Comparison of ENCODE assay signal across 29 cellular contexts in genomic region chr17:15453246-15453645, GRCh38. TPM values are rescaled to one million over a fixed set of nuclear protein-coding genes. Genes with fewer than 3 reads are reported as not detected.
DNase-seq lines count a peak whose midpoint lies in the region; ATAC-seq, FAIRE-seq and TF ChIP-seq lines count a peak whose summit lies in the region.
"Had no signal": no experiment of that assay in that cellular context is flagged by ENCODE, and none has a peak within 500 bp of the region (broad histone marks: within the 10 kb centered on the region; RNA-seq: fewer than 3 reads in every experiment).

No MANE protein-coding gene starts in this region.

- in situ Hi-C loops in HepG2 (cut with HindIII; ENCODE audit: extremely low pct_ligation_motif_present, low pct_unique_long_range_greater_than_20kb): no loop called here

- H3K4me3 ChIP-seq in AG09309 (ENCODE audit: control insufficient read depth, low read depth, low read length) (no peak overlapping the region), endodermal cell (ENCODE audit: low read length) (peak overlapping the region; percentile 5), HepG2 (replicated peaks in 1 of 3; ENCODE audit: insufficient read depth in 1 of 3, low read depth in 2 of 3, low read length in 3 of 3) (no peak overlapping the region)
- H3K4me3 ChIP-seq: A549, ascending aorta, BLaER1, psoas muscle, uterus had no signal

- no peak for TF ChIP-seq RAD21 in HepG2 (CRISPR knock-in tag; IDR thresholded peaks at IDR 0.05)

- TF ChIP-seq CTCF in AG09309 (IDR thresholded peaks at IDR 0.05; ENCODE audit: control insufficient read depth, insufficient read depth, low read depth, low read length, missing control alignments): no peak
- TF ChIP-seq CTCF in endodermal cell (conservative IDR thresholded peaks at IDR 0.05): no peak
- TF ChIP-seq CTCF in HepG2 (CRISPR knock-in tag; IDR thresholded peaks at IDR 0.05): no peak

- intact Hi-C loops in HepG2 (cut with micrococcal nuclease; ENCODE audit: unreplicated experiment): no loop called here

- FAIRE-seq in HepG2 (lab: Jason Lieb, UNC): no peak
- no peak for FAIRE-seq in urothelium cell line (lab: Jason Lieb, UNC)
- FAIRE-seq: A549, GM12891, kidney had no signal

- H3K9ac ChIP-seq in endodermal cell (ENCODE audit: extremely low read depth, low read length, poor library complexity, severe bottlenecking): no peak overlapping the region
- no peak overlapping the region for H3K9ac ChIP-seq in HepG2 (ENCODE audit: insufficient read depth, low read depth, low read length)
- H3K9ac ChIP-seq: BLaER1 had no signal

- no peaks in the 10 kb centered on the region for H3K79me2 ChIP-seq in HepG2 (ENCODE audit: insufficient read depth, low read length)

- TF ChIP-seq EP300 in HepG2 (IDR thresholded peaks at IDR 0.05; ENCODE audit: low read depth in 2 of 2, low read length in 2 of 2): no peak
- no peak for TF ChIP-seq EP300 in HepG2 (CRISPR knock-in tag; IDR thresholded peaks at IDR 0.05; ENCODE audit: borderline replicate concordance)

- no peaks in the 10 kb centered on the region for H3K27me3 Mint-ChIP-seq in endodermal cell (ENCODE audit: insufficient read depth)
- H3K27me3 Mint-ChIP-seq: activated CD4-positive, alpha-beta T cell treated with anti-CD3 and anti-CD28 coated beads, Interleukin-2, amount 10 ng/mL, durations not matched to agents 7 days and 5 days had no signal

- H3K9me3 Mint-ChIP-seq in endodermal cell: peaks cover 15% of the 10 kb centered on the region

- 94% methylated on average over 4 of the region's 4 CpGs; no CpG with 5 or more reads in 1 of the 2 experiments for WGBS in endodermal cell (ENCODE audit: insufficient coverage in 1 of 2, insufficient read length in 1 of 2), 2 experiments
- WGBS in HepG2 (ENCODE audit: low lambda C conversion rate): 84% methylated on average over 4 of the region's 4 CpGs

- BruUV-seq in HepG2 (replicated peaks; lab: Mats Ljungman, UMichigan): no TSS peak

- no peak overlapping the region for H3K4me2 ChIP-seq in HepG2 (ENCODE audit: low read depth, low read length)
- H3K4me2 ChIP-seq: A549, BLaER1 had no signal

- peaks cover 95% of the 10 kb centered on the region for H3K36me3 ChIP-seq in endodermal cell (ENCODE audit: control insufficient read depth, insufficient read depth, low read length)
- H3K36me3 ChIP-seq in HepG2 (replicated peaks in 1 of 2; ENCODE audit: control insufficient read depth in 1 of 2, insufficient read depth in 2 of 2, low read length in 2 of 2): peaks cover 25 to 38% of the 10 kb centered on the region in 2 experiments
- H3K36me3 ChIP-seq: BLaER1, neutrophil, uterus had no signal

- H3K27ac Mint-ChIP-seq in endodermal cell: no peak overlapping the region
- H3K27ac Mint-ChIP-seq: activated CD4-positive, alpha-beta T cell treated with anti-CD3 and anti-CD28 coated beads, Interleukin-2, amount 10 ng/mL, durations not matched to agents 7 days and 5 days; activated T-helper 1 cell treated with anti-CD3 and anti-CD28 coated beads, Interleukin-12 subunit alpha, Interleukin-12 subunit beta, Interleukin-2, Interleukin-4 antibody, amounts not matched to agents 30 ng/mL and 10 ng/mL and 1 ng/mL, durations not matched to agents 14 hours and 24 hours and 36 hours had no signal

- POLR2A ChIA-PET in HepG2 (lab: Yijun Ruan, JAX): no interaction called here

- CTCF ChIA-PET in HepG2 (lab: Yijun Ruan, JAX; ENCODE audit: low intra/inter-chr PET ratio, low total read pairs): no interaction called here

- H3K9me3 ChIP-seq in endodermal cell (ENCODE audit: control insufficient read depth, low read length): peaks cover 25% of the 10 kb centered on the region
- H3K9me3 ChIP-seq in HepG2 (ENCODE audit: low read length): no peaks in the 10 kb centered on the region
- H3K9me3 ChIP-seq: A549, ascending aorta, Caco-2, neutrophil, uterus had no signal

- H3K4me1 Mint-ChIP-seq in endodermal cell: peaks cover 13% of the 10 kb centered on the region
- H3K4me1 Mint-ChIP-seq: activated CD4-positive, alpha-beta T cell treated with anti-CD3 and anti-CD28 coated beads, Interleukin-2, amount 10 ng/mL, durations not matched to agents 7 days and 5 days; H9 had no signal

- no peak for TF ChIP-seq POLR2A in HepG2 (IDR thresholded peaks at IDR 0.05; ENCODE audit: insufficient read depth in 1 of 2, low read depth in 2 of 2, low read length in 2 of 2)

- no peaks in the 10 kb centered on the region for H3K27me3 ChIP-seq in endodermal cell (ENCODE audit: control insufficient read depth, insufficient read depth, low read length, poor library complexity, severe bottlenecking)
- H3K27me3 ChIP-seq in HepG2 (ENCODE audit: control insufficient read depth in 1 of 2, insufficient read depth in 2 of 2, low read length in 2 of 2): no peaks in the 10 kb centered on the region
- H3K27me3 ChIP-seq: ascending aorta, BLaER1, neutrophil, uterus had no signal

- H3K4me1 ChIP-seq in endodermal cell (ENCODE audit: control insufficient read depth, insufficient read depth, low read length) (peaks cover 4% of the 10 kb centered on the region), HepG2 (ENCODE audit: insufficient read depth, low read length) (peaks cover 15% of the 10 kb centered on the region)
- H3K4me1 ChIP-seq: A549 had no signal

- DNase-seq in AG09309 (ENCODE audit: low read depth) (peak; percentile 34), M059J (ENCODE audit: low read depth) (peak; percentile 45), endodermal cell (no peak), medulla oblongata (ENCODE audit: extremely low spot score) (peak; percentile 23), NOMO-1 treated with dmso at 0.1 percent for 144 hours (lab: John Stamatoyannopoulos, UW; ENCODE audit: unreplicated experiment) (no peak), HepG2 (ENCODE audit: low spot score) (no peak), urothelium cell line (ENCODE audit: low spot score) (no peak)
- DNase-seq: activated CD4-positive, alpha-beta T cell treated with anti-CD3 and anti-CD28 coated beads, Interleukin-2, amount 10 ng/mL, durations not matched to agents 7 days and 5 days; activated naive CD4-positive, alpha-beta T cell treated with anti-CD3 and anti-CD28 coated beads, Interleukin-2, amount 50 U/mL, for 16 hours; Caco-2; cerebellar nuclear complex; DMS79; effector CD8-positive, alpha-beta T cell; H9; kidney; NCI-H1105 treated with DMSO at 0.1 percent for 48 hours; NCI-H2029 treated with DMSO at 0.1 percent for 48 hours; NCI-H226; psoas muscle; RPMI8226; stimulated activated CD4-positive, alpha-beta T cell treated with anti-CD3 and anti-CD28 coated beads, Interleukin-1b, Interleukin-23, amount 100 ng/mL, for 48 hours had no signal

- no peak overlapping the region for H3K27ac ChIP-seq in endodermal cell (ENCODE audit: low read depth, low read length)
- H3K27ac ChIP-seq in HepG2 (ENCODE audit: extremely low read length, insufficient read depth, low read length): no peak overlapping the region
- H3K27ac ChIP-seq: A549, ascending aorta, BLaER1, neutrophil, psoas muscle, uterus had no signal

- no peak overlapping the region for H2AFZ ChIP-seq in HepG2 (ENCODE audit: low read length)

- H4K20me1 ChIP-seq in HepG2 (ENCODE audit: insufficient read depth, low read length): no peaks in the 10 kb centered on the region
- H4K20me1 ChIP-seq: BLaER1 had no signal

- peaks cover 49% of the 10 kb centered on the region for H3K36me3 Mint-ChIP-seq in endodermal cell (ENCODE audit: low read depth)

- ATAC-seq in HepG2 (no peak), GM21786 (IDR thresholded peaks at IDR 0.05; ENCODE audit: unreplicated experiment) (no peak)
- ATAC-seq: A549, psoas muscle had no signal

- H3K4me3 Mint-ChIP-seq in endodermal cell: no peak overlapping the region
- H3K4me3 Mint-ChIP-seq: activated CD4-positive, alpha-beta T cell treated with anti-CD3 and anti-CD28 coated beads, Interleukin-2, amount 10 ng/mL, durations not matched to agents 7 days and 5 days; activated T-helper 1 cell treated with anti-CD3 and anti-CD28 coated beads, Interleukin-12 subunit alpha, Interleukin-12 subunit beta, Interleukin-2, Interleukin-4 antibody, amounts not matched to agents 30 ng/mL and 10 ng/mL and 1 ng/mL, durations not matched to agents 14 hours and 24 hours and 36 hours; H9 had no signal

RNA-seq across cellular contexts. Expression of gene CDRT4, which starts 14.2 kb away (rescaled TPM):
- total RNA-seq in M059J (2014; rRNA removed; shearing (Covaris generic)): 0.59 TPM in 1 of 2 replicates, not detected in the other
- total RNA-seq in endodermal cell (10 to 100 TPM; 16.4 to 39.7 TPM), HepG2 (2016; rRNA removed; fragmentation: Illumina TruSeq; extraction: Trizol) (1.9 and 5.8 TPM in 2 replicates)
- polyA plus RNA-seq in endodermal cell (2013, experiment 1 of 2): 3.0 TPM
- 4.4 TPM for polyA plus RNA-seq in endodermal cell (2013, experiment 2 of 2)
- 2.1 and 2.8 TPM in 2 replicates for total RNA-seq in HepG2 (2016; cell fraction: cytosol; rRNA removed; fragmentation: Illumina TruSeq; extraction: Trizol; ENCODE audit: low read depth)
- 2.8 and 3.9 TPM in 2 replicates for total RNA-seq in HepG2 (2016; cell fraction: insoluble cytoplasmic fraction; rRNA removed; fragmentation: Illumina TruSeq; extraction: Trizol)
- total RNA-seq in HepG2 (2016; cell fraction: membrane; rRNA removed; fragmentation: Illumina TruSeq; extraction: Trizol): 0.93 and 2.2 TPM in 2 replicates
- 6.2 and 8.3 TPM in 2 replicates for total RNA-seq in HepG2 (2016; cell fraction: nucleus; rRNA removed; fragmentation: Illumina TruSeq; extraction: Trizol)
- polyA plus RNA-seq in HepG2 (2011; rRNA removed): 12.1 and 12.8 TPM in 2 replicates
- 1.4 and 2.4 TPM in 2 replicates for polyA plus RNA-seq in HepG2 (2011; cell fraction: cytosol; rRNA removed)
- 85.1 and 85.9 TPM in 2 replicates for polyA plus RNA-seq in HepG2 (2011; cell fraction: nucleus; rRNA removed)
- 4.8 and 8.8 TPM in 2 replicates for polyA plus RNA-seq in HepG2 (2012)
- 0.59 and 0.97 TPM in 2 replicates for polyA plus RNA-seq in HepG2 (2016; cell fraction: cytosol; fragmentation: Illumina TruSeq; extraction: Trizol; ENCODE audit: low read depth)
- polyA plus RNA-seq in HepG2 (2016; cell fraction: insoluble cytoplasmic fraction; fragmentation: Illumina TruSeq; extraction: Trizol; ENCODE audit: low read depth): 1.7 and 2.7 TPM in 2 replicates
- polyA plus RNA-seq in HepG2 (2016; cell fraction: membrane; fragmentation: Illumina TruSeq; extraction: Trizol; ENCODE audit: low read depth): 2.3 and 2.4 TPM in 2 replicates
- 38.4 and 39.4 TPM in 2 replicates for polyA plus RNA-seq in HepG2 (2016; cell fraction: nucleus; fragmentation: Illumina TruSeq; extraction: Trizol; ENCODE audit: insufficient read depth, low read depth)
- polyA minus RNA-seq in HepG2 (2011; rRNA and poly(A)+ RNA removed; ENCODE audit: low replicate concordance): 9.6 and 12.2 TPM in 2 replicates
- 0.97 TPM in 1 of 2 replicates, not detected in the other for polyA minus RNA-seq in HepG2 (2011; cell fraction: cytosol; rRNA and poly(A)+ RNA removed)
- polyA minus RNA-seq in HepG2 (2011; cell fraction: nucleus; rRNA and poly(A)+ RNA removed): 22.5 and 27.2 TPM in 2 replicates

Comparison
In these comparisons a context has a peak if more than half of its experiments do, and no peak if none do; other contexts are left out.
1. DNase-seq: peak in AG09309 (single experiment), M059J (single experiment) and medulla oblongata (single experiment); none in endodermal cell (single experiment), NOMO-1 treated with dmso at 0.1 percent for 144 hours (single experiment), HepG2 (single experiment) and urothelium cell line (single experiment).